In genomic region chr14:96424104-96424989, GRCh38 we compare ENCODE assay signal across 1 cellular context.
TF ChIP-seq lines count a peak whose summit lies in the region.

No MANE protein-coding gene starts in this region.

TF ChIP-seq in K562, 482 proteins besides CTCF, POLR2A, EP300 and RAD21:
- TF ChIP-seq ETS1 (conservative IDR thresholded peaks at IDR 0.05; ENCODE audit: control insufficient read depth, low read depth, low read length) (no peak), TAF1 (IDR thresholded peaks at IDR 0.05; ENCODE audit: control insufficient read depth, extremely low read depth, insufficient read depth, low read length, severe bottlenecking) (no peak), RFX1 (IDR thresholded peaks at IDR 0.05) (peak; percentile 27; the same call in 1 of the 2 replicates), ELF2 (CRISPR knock-in tag; IDR thresholded peaks at IDR 0.05) (no peak), SMC3 (conservative IDR thresholded peaks at IDR 0.05; ENCODE audit: insufficient read depth, low read depth, low read length) (peak; percentile 76), TRIM25 (IDR thresholded peaks at IDR 0.05; ENCODE audit: borderline replicate concordance) (no peak), ELF4 (CRISPR knock-in tag; IDR thresholded peaks at IDR 0.05) (no peak), E2F5 (CRISPR knock-in tag; IDR thresholded peaks at IDR 0.05) (no peak), ATF1 (CRISPR knock-in tag; IDR thresholded peaks at IDR 0.05) (no peak), ATF1 (tag; IDR thresholded peaks at IDR 0.05) (no peak), DEAF1 (CRISPR knock-in tag; IDR thresholded peaks at IDR 0.05) (peak; percentile 68), MNT (conservative IDR thresholded peaks at IDR 0.05) (no peak)
